In the genomic region with DNA sequence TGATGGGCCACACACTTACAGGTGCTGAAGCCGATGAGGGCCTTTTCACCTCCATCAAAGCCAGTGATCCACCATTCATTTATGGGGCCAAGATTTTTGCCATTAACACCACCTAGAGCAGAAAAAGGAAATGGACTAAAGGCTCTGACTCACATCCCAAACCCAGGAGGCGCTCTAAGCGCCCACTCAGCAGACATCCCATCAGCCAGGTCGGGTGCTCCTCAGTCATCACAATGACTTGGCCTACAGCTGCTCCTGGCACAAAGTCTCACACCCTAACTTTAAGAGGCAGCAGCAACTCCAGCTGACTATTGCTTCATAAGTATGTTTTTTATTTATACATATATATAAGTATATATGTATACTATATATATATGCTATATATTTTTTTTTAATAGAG, we compare ENCODE assay signal across 1 cellular context.
TF ChIP-seq lines count a peak whose summit lies in the region.

No MANE protein-coding gene starts in this region.

TF ChIP-seq in IMR-90, 13 proteins besides CTCF, POLR2A, EP300 and RAD21:
- TF ChIP-seq CEBPB (IDR thresholded peaks at IDR 0.05; ENCODE audit: low read depth, low read length) (no peak), CHD1 (IDR thresholded peaks at IDR 0.05; ENCODE audit: low read depth, low read length) (no peak), SMC3 (IDR thresholded peaks at IDR 0.05; ENCODE audit: low read depth, low read length) (no peak), BHLHE40 (IDR thresholded peaks at IDR 0.05; ENCODE audit: low read depth, low read length) (no peak), MAFK (IDR thresholded peaks at IDR 0.05; ENCODE audit: low read depth, low read length) (no peak), MAZ (IDR thresholded peaks at IDR 0.05; ENCODE audit: borderline replicate concordance, low read depth, low read length) (no peak), NFE2L2 (IDR thresholded peaks at IDR 0.05; ENCODE audit: low read depth, low read length) (no peak)
- TF ChIP-seq, protein P1, sequence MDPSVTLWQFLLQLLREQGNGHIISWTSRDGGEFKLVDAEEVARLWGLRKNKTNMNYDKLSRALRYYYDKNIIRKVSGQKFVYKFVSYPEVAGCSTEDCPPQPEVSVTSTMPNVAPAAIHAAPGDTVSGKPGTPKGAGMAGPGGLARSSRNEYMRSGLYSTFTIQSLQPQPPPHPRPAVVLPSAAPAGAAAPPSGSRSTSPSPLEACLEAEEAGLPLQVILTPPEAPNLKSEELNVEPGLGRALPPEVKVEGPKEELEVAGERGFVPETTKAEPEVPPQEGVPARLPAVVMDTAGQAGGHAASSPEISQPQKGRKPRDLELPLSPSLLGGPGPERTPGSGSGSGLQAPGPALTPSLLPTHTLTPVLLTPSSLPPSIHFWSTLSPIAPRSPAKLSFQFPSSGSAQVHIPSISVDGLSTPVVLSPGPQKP (IDR thresholded peaks at IDR 0.05; ENCODE audit: borderline replicate concordance, low read depth, low read length), result no peak
